8 cellular contexts compared by ENCODE assay signal in genomic region chr1:115764541-115764940, GRCh38. TPM values are rescaled to one million over a fixed set of nuclear protein-coding genes. Genes with fewer than 3 reads are reported as not detected.
A peak's percentile ranks its signal among the peaks of the same experiment; 100 is the strongest.
DNase-seq lines count a peak whose midpoint lies in the region; ATAC-seq and TF ChIP-seq lines count a peak whose summit lies in the region.
"Had no signal": no experiment of that assay in that cellular context is flagged by ENCODE, and none has a peak within 500 bp of the region (broad histone marks: within the 10 kb centered on the region; RNA-seq: fewer than 3 reads in every experiment).

No MANE protein-coding gene starts in this region.

- ATAC-seq in sciatic nerve (peak; percentile 34), HG03378 (IDR thresholded peaks at IDR 0.05; ENCODE audit: unreplicated experiment) (no peak)

- H3K9me3 ChIP-seq in esophagus muscularis mucosa = no peaks in the 10 kb centered on the region

- 28% methylated on average over 1 of the region's 1 CpG for WGBS in esophagus muscularis mucosa

- H3K27ac Mint-ChIP-seq in immature natural killer cell = no peak overlapping the region

- H3K27me3 Mint-ChIP-seq in immature natural killer cell (ENCODE audit: low read depth in 3 of 3) = peaks cover 0 to 6% (median 2%) of the 10 kb centered on the region in 3 donors

- no peaks in the 10 kb centered on the region for H3K36me3 ChIP-seq in esophagus muscularis mucosa

- no peaks in the 10 kb centered on the region for H3K36me3 Mint-ChIP-seq in immature natural killer cell

- TF ChIP-seq POLR2A in esophagus muscularis mucosa (IDR thresholded peaks at IDR 0.05; ENCODE audit: low read depth) = no peak

- peak overlapping the region; percentile 19 to 86 (median 52) for H3K27ac ChIP-seq in esophagus muscularis mucosa (replicated peaks in 1 of 4)

- no peaks in the 10 kb centered on the region for H3K4me1 Mint-ChIP-seq in immature natural killer cell

- DNase-seq in GM12864 (ENCODE audit: low read depth) = no peak
- DNase-seq in NCI-H69 (lab: John Stamatoyannopoulos, UW) = peak; percentile 39
- DNase-seq in esophagus muscularis mucosa (ENCODE audit: extremely low spot score) = peak; percentile 75
- DNase-seq in sciatic nerve (ENCODE audit: low spot score) = no peak
- no peak for DNase-seq in immature natural killer cell
- no peak for DNase-seq in NCI-H345 treated with DMSO at 0.1 percent for 48 hours (lab: John Stamatoyannopoulos, UW; ENCODE audit: unreplicated experiment)
- DNase-seq: Karpas-422 had no signal

- H3K27me3 ChIP-seq in esophagus muscularis mucosa = no peaks in the 10 kb centered on the region

- intact Hi-C loops in esophagus muscularis mucosa (cut with DNase I) (loop anchor here (10.0 kb wide), 1 partner anchor 630 kb away; no protein-coding TSS in a partner anchor), sciatic nerve (cut with DNase I) (no loop called here)

- TF ChIP-seq EP300 in esophagus muscularis mucosa (IDR thresholded peaks at IDR 0.05) = no peak

- TF ChIP-seq CTCF in GM12864 (IDR thresholded peaks at IDR 0.05; ENCODE audit: low read depth, low read length, missing control alignments) (peak; percentile 34), esophagus muscularis mucosa (IDR thresholded peaks at IDR 0.05) (peak; percentile 41 to 54 (median 46))

- H3K9me3 Mint-ChIP-seq in immature natural killer cell = no peaks in the 10 kb centered on the region

- peaks cover 15 to 47% (median 31%) of the 10 kb centered on the region in 4 donors for H3K4me1 ChIP-seq in esophagus muscularis mucosa

- H3K4me3 ChIP-seq in GM12864 (ENCODE audit: low read depth, low read length) (no peak overlapping the region), esophagus muscularis mucosa (no peak overlapping the region)

- no peak overlapping the region for H3K4me3 Mint-ChIP-seq in immature natural killer cell

RNA-seq across cellular contexts. Expression of gene CASQ2, which starts 4.0 kb away (rescaled TPM):
- total RNA-seq in esophagus muscularis mucosa = 100 to 1,000 TPM in 3 of 4 donors, 10 to 100 TPM in 1; 95.6 to 138 (median 108) TPM
- total RNA-seq in sciatic nerve = 6.5 TPM
- polyA plus RNA-seq in immature natural killer cell = not detected

Comparison
In these comparisons a context has a peak if more than half of its experiments do, and no peak if none do; other contexts are left out.
1. DNase-seq: peak in NCI-H69 (single experiment) and esophagus muscularis mucosa (single experiment); none in GM12864 (single experiment), sciatic nerve (single experiment), immature natural killer cell (0 of 3) and NCI-H345 treated with DMSO at 0.1 percent for 48 hours (single experiment).
2. RNA of gene CASQ2, which starts 4.0 kb away (total RNA-seq): 95.6 to 138 TPM in esophagus muscularis mucosa; 6.5 TPM in sciatic nerve (single experiment); every median in the first group is over 10 times any median in the second.